Comparison of ENCODE assay signal across 1 cellular context in genomic region chr3:197410170-197410569, GRCh38.
TF ChIP-seq lines count a peak whose summit lies in the region.

No MANE protein-coding gene starts in this region.

TF ChIP-seq in HepG2, 621 proteins besides CTCF, POLR2A, EP300 and RAD21 (continued from another document):
- peak; percentile 90 for TF ChIP-seq ZNF281 (CRISPR knock-in tag; IDR thresholded peaks at IDR 0.05; ENCODE audit: borderline replicate concordance)
TF ChIP-seq in HepG2: peak in this region for 6; not testable (repeated sequence) for 615.
